14 cellular contexts compared by ENCODE assay signal in genomic region chr15:44038801-44039200, GRCh38.
DNase-seq lines count a peak whose midpoint lies in the region; ATAC-seq and TF ChIP-seq lines count a peak whose summit lies in the region.
"Had no signal": no experiment of that assay in that cellular context is flagged by ENCODE, and none has a peak within 500 bp of the region (broad histone marks: within the 10 kb centered on the region; RNA-seq: fewer than 3 reads in every experiment).

No MANE protein-coding gene starts in this region.

- H3K9me3 ChIP-seq in PC-3 (ENCODE audit: low read length) (no peaks in the 10 kb centered on the region), neural progenitor cell (ENCODE audit: low read depth) (no peaks in the 10 kb centered on the region), esophagus muscularis mucosa (no peaks in the 10 kb centered on the region)

- H2AFZ ChIP-seq in PC-3 (ENCODE audit: low read length) (no peak overlapping the region), neural progenitor cell (replicated peaks) (peak overlapping the region; percentile 30)

- peak; percentile 27; the same call in 1 of the 2 replicates for ATAC-seq in PC-3
- no peak for ATAC-seq in HG03442 (IDR thresholded peaks at IDR 0.05; ENCODE audit: unreplicated experiment)
- no peak for ATAC-seq in GM18909 (IDR thresholded peaks at IDR 0.05; ENCODE audit: poor library complexity, unreplicated experiment)
- ATAC-seq: activated T-helper 17 cell treated with anti-CD3 and anti-CD28 coated beads, Interleukin-2, amount 50 U/mL, for 72 hours had no signal

- H3K27ac Mint-ChIP-seq in neural progenitor cell, result peak overlapping the region; percentile 88
- H3K27ac Mint-ChIP-seq: activated T-helper 17 cell treated with anti-CD3 and anti-CD28 coated beads, Interleukin-2, amount 50 U/mL, for 72 hours had no signal

- intact Hi-C loops in PC-3 (cut with micrococcal nuclease) (no loop called here), esophagus muscularis mucosa (cut with DNase I) (no loop called here)

- TF ChIP-seq POLR2A in erythroblast (IDR thresholded peaks at IDR 0.05; ENCODE audit: low read length) (no peak), esophagus muscularis mucosa (IDR thresholded peaks at IDR 0.05; ENCODE audit: low read depth) (no peak)

- TF ChIP-seq CTCF in PC-3 (conservative IDR thresholded peaks at IDR 0.05; ENCODE audit: low read depth, low read length), result no peak
- no peak for TF ChIP-seq CTCF in neural progenitor cell (IDR thresholded peaks at IDR 0.05)
- TF ChIP-seq CTCF in esophagus muscularis mucosa (IDR thresholded peaks at IDR 0.05), result no peak

- H3K4me3 ChIP-seq in H7 (ENCODE audit: insufficient read depth, low read depth, low read length) (no peak overlapping the region), PC-3 (ENCODE audit: low read length) (no peak overlapping the region), neural progenitor cell (peak overlapping the region; percentile 32), esophagus muscularis mucosa (no peak overlapping the region)

- H3K4me1 ChIP-seq in PC-3 (ENCODE audit: insufficient read depth, low read length) (peaks cover 20% of the 10 kb centered on the region), neural progenitor cell (peaks cover 13% of the 10 kb centered on the region), esophagus muscularis mucosa (peaks cover 0 to 13% (median 12%) of the 10 kb centered on the region in 4 donors)

- peaks cover 16% of the 10 kb centered on the region for H3K4me1 Mint-ChIP-seq in neural progenitor cell
- H3K4me1 Mint-ChIP-seq: activated T-helper 17 cell treated with anti-CD3 and anti-CD28 coated beads, Interleukin-2, amount 50 U/mL, for 72 hours; central memory CD8-positive, alpha-beta T cell had no signal

- H4K20me1 ChIP-seq in PC-3 (ENCODE audit: low read length) (no peaks in the 10 kb centered on the region), neural progenitor cell (ENCODE audit: low read depth) (no peaks in the 10 kb centered on the region)

- TF ChIP-seq EP300 in esophagus muscularis mucosa (IDR thresholded peaks at IDR 0.05), result no peak

- H3K4me2 ChIP-seq in PC-3 (ENCODE audit: low read length) (no peak overlapping the region), neural progenitor cell (peak overlapping the region; percentile 65)

- H3K36me3 Mint-ChIP-seq in neural progenitor cell, result no peaks in the 10 kb centered on the region

- 63% methylated on average over 3 of the region's 7 CpGs for WGBS in esophagus muscularis mucosa

- H3F3A ChIP-seq in PC-3 (ENCODE audit: low read length, unreplicated experiment), result no peaks in the 10 kb centered on the region
- peaks cover 12% of the 10 kb centered on the region for H3F3A ChIP-seq in neural progenitor cell (ENCODE audit: low read depth)

- DNase-seq in H7 (peak; percentile 9), PC-3 (no peak), erythroblast (lab: John Stamatoyannopoulos, UW) (peak; percentile 4 to 69), neural progenitor cell (ENCODE audit: low spot score) (peak; percentile 86), cortex of kidney (lab: John Stamatoyannopoulos, UW) (no peak), esophagus muscularis mucosa (ENCODE audit: extremely low spot score) (no peak)
- DNase-seq: activated CD4-positive, CD25-positive, alpha-beta regulatory T cell; C1 segment of cervical spinal cord; foreskin melanocyte had no signal

- peak overlapping the region; percentile 12 for H3K4me3 Mint-ChIP-seq in neural progenitor cell
- H3K4me3 Mint-ChIP-seq: activated T-helper 17 cell treated with anti-CD3 and anti-CD28 coated beads, Interleukin-2, amount 50 U/mL, for 72 hours; central memory CD8-positive, alpha-beta T cell had no signal

- H3K36me3 ChIP-seq in H7 (replicated peaks; ENCODE audit: control insufficient read depth, insufficient read depth, low read length), result no peaks in the 10 kb centered on the region
- H3K36me3 ChIP-seq in PC-3 (ENCODE audit: low read depth, low read length), result no peaks in the 10 kb centered on the region
- H3K36me3 ChIP-seq in neural progenitor cell, result no peaks in the 10 kb centered on the region
- no peaks in the 10 kb centered on the region for H3K36me3 ChIP-seq in esophagus muscularis mucosa

- CTCF ChIA-PET in PC-3 (lab: Charles Lee), result no interaction called here

- BruUV-seq in PC-3 (replicated peaks; lab: Mats Ljungman, UMichigan), result no TSS peak

- H3K27me3 Mint-ChIP-seq in neural progenitor cell (ENCODE audit: insufficient read depth, low read depth), result peaks cover 2% of the 10 kb centered on the region

- H3K79me2 ChIP-seq in PC-3 (ENCODE audit: low read length) (no peaks in the 10 kb centered on the region), neural progenitor cell (ENCODE audit: low read depth) (no peaks in the 10 kb centered on the region)

- no peak overlapping the region for H3K27ac ChIP-seq in PC-3 (ENCODE audit: low read length)
- peak overlapping the region; percentile 22 for H3K27ac ChIP-seq in neural progenitor cell
- no peak overlapping the region for H3K27ac ChIP-seq in esophagus muscularis mucosa (replicated peaks in 1 of 4)
- H3K27ac ChIP-seq: HL-60 had no signal

- H3K27me3 ChIP-seq in H7 (ENCODE audit: control insufficient read depth, insufficient read depth, low read length) (no peaks in the 10 kb centered on the region), PC-3 (ENCODE audit: low read length) (no peaks in the 10 kb centered on the region), neural progenitor cell (no peaks in the 10 kb centered on the region), esophagus muscularis mucosa (peaks cover 0 to 15% (median 0%) of the 10 kb centered on the region in 4 donors)

- H3K9me3 Mint-ChIP-seq in neural progenitor cell, result peaks cover 10% of the 10 kb centered on the region

- H3K9me2 ChIP-seq in PC-3 (replicated peaks; ENCODE audit: low read length), result no peaks in the 10 kb centered on the region

- POLR2A ChIA-PET in PC-3 (lab: Charles Lee; ENCODE audit: unreplicated experiment), result no interaction called here

- H3K9ac ChIP-seq in PC-3 (ENCODE audit: low read length) (no peak overlapping the region), neural progenitor cell (no peak overlapping the region)

Comparison
In these comparisons a context has a peak if more than half of its experiments do, and no peak if none do; other contexts are left out.
1. DNase-seq: peak in H7 (single experiment), erythroblast (2 of 2) and neural progenitor cell (single experiment); none in PC-3 (single experiment), cortex of kidney (single experiment) and esophagus muscularis mucosa (single experiment).